Comparison of ENCODE assay signal across 9 cellular contexts in genomic region chr1:236388332-236388731, GRCh38. TPM values are rescaled to one million over a fixed set of nuclear protein-coding genes. Genes with fewer than 3 reads are reported as not detected.
"Had no signal": no experiment of that assay in that cellular context is flagged by ENCODE, and none has a peak within 500 bp of the region (broad histone marks: within the 10 kb centered on the region; RNA-seq: fewer than 3 reads in every experiment).

No MANE protein-coding gene starts in this region.

- H3K4me3 ChIP-seq: GM23338 had no signal

- ATAC-seq: GM23338, HepG2 had no signal

- H3K9me3 Mint-ChIP-seq: GM23338, HFFc6 had no signal

- H3K27ac Mint-ChIP-seq: GM23338, H9, HFFc6, IgD-negative memory B cell had no signal

- H3K36me3 Mint-ChIP-seq: IgD-negative memory B cell had no signal

- H3K4me1 Mint-ChIP-seq: GM23338, H9, IgD-negative memory B cell had no signal

- H3K4me3 Mint-ChIP-seq: GM23338, H9, HFFc6, IgD-negative memory B cell had no signal

- DNase-seq: H9, HCEC 1CT, HFFc6 had no signal

- FAIRE-seq: H1, H54, HepG2 had no signal

- H3K27ac ChIP-seq: HL-60 had no signal

RNA-seq across cellular contexts. Expression of gene EDARADD, which starts 5.8 kb away (rescaled TPM):
- total RNA-seq: HepG2 had no signal
- polyA plus RNA-seq: IgD-negative memory B cell had no signal
